Comparison of ENCODE assay signal across 23 cellular contexts in the genomic region with DNA sequence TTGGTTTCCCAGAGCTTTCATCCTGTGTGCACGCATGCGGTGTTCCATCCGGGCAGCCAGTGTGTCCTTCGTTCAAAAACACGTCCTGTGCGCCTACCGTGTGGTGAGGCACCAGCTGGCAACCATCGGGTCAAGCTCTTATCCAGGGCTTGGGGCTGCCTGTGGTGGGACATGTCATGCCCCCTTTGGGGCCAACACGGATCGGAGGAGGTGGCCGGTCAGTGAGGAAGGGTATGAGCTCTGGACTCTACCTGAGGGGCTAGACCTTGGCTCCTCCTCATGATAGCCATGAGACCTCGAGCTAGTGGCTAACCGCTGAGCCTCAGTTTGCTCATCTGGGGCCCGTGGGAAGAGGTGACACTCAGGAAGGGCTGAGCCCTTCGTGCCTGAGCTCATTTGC.
DNase-seq lines count a peak whose midpoint lies in the region; ATAC-seq, FAIRE-seq and TF ChIP-seq lines count a peak whose summit lies in the region.
"Had no signal": no experiment of that assay in that cellular context is flagged by ENCODE, and none has a peak within 500 bp of the region (broad histone marks: within the 10 kb centered on the region; RNA-seq: fewer than 3 reads in every experiment).

No MANE protein-coding gene starts in this region.

- no peak for TF ChIP-seq EP300 in upper lobe of left lung (IDR thresholded peaks at IDR 0.05)

- H3K9me3 ChIP-seq in lung (ENCODE audit: control insufficient read depth in 2 of 2, insufficient read depth in 1 of 2, low read length in 1 of 2), result peaks cover 0 to 4% of the 10 kb centered on the region in 2 donors
- no peaks in the 10 kb centered on the region for H3K9me3 ChIP-seq in upper lobe of left lung
- H3K9me3 ChIP-seq: BE2C, HAP-1, SJCRH30 had no signal

- H3K4me3 Mint-ChIP-seq in activated CD8-positive, alpha-beta memory T cell treated with anti-CD3 and anti-CD28 coated beads, Interleukin-2, amount 10 ng/mL, durations not matched to agents 7 days and 5 days, result no peak overlapping the region
- H3K4me3 Mint-ChIP-seq in activated T-helper 2 cell treated with anti-CD3 and anti-CD28 coated beads, Interferon-gamma antibody, Interleukin-2, Interleukin-4, amounts not matched to agents 10 μg/mL and 5 μg/mL and 100 μg/mL, durations not matched to agents 14 hours and 24 hours and 36 hours (ENCODE audit: low read depth), result no peak overlapping the region
- H3K4me3 Mint-ChIP-seq: CD4-positive, CD25-positive, alpha-beta regulatory T cell; HFFc6 had no signal

- H3K27ac Mint-ChIP-seq in activated CD8-positive, alpha-beta memory T cell treated with anti-CD3 and anti-CD28 coated beads, Interleukin-2, amount 10 ng/mL, durations not matched to agents 7 days and 5 days, result no peak overlapping the region
- H3K27ac Mint-ChIP-seq in activated T-helper 2 cell treated with anti-CD3 and anti-CD28 coated beads, Interferon-gamma antibody, Interleukin-2, Interleukin-4, amounts not matched to agents 10 μg/mL and 5 μg/mL and 100 μg/mL, durations not matched to agents 14 hours and 24 hours and 36 hours, result no peak overlapping the region
- H3K27ac Mint-ChIP-seq: CD4-positive, CD25-positive, alpha-beta regulatory T cell; HFFc6 had no signal

- no peak for ATAC-seq in activated CD8-positive, alpha-beta memory T cell treated with anti-CD3 and anti-CD28 coated beads, Interleukin-2, amount 10 ng/mL, durations not matched to agents 7 days and 5 days
- ATAC-seq in lung (ENCODE audit: insufficient read depth, low FRiP score) (no peak), upper lobe of left lung (ENCODE audit: low FRiP score in 2 of 2) (peak in 1 of 2 donors; percentile 15)

- peaks cover 0 to 4% of the 10 kb centered on the region in 2 donors for H3K4me1 ChIP-seq in lung (ENCODE audit: control insufficient read depth in 2 of 2, insufficient read depth in 2 of 2, low read length in 2 of 2)
- no peaks in the 10 kb centered on the region for H3K4me1 ChIP-seq in upper lobe of left lung
- H3K4me1 ChIP-seq: BE2C, HAP-1 had no signal

- CTCF ChIA-PET in activated CD8-positive, alpha-beta memory T cell treated with anti-CD3 and anti-CD28 coated beads, Interleukin-2, amount 10 ng/mL, durations not matched to agents 7 days and 5 days (lab: Charles Lee), result no interaction called here

- FAIRE-seq in HTR-8/SVneo (lab: Jason Lieb, UNC), result peak; percentile 72

- H3K27me3 Mint-ChIP-seq in activated CD8-positive, alpha-beta memory T cell treated with anti-CD3 and anti-CD28 coated beads, Interleukin-2, amount 10 ng/mL, durations not matched to agents 7 days and 5 days, result peaks cover 28% of the 10 kb centered on the region
- H3K27me3 Mint-ChIP-seq in activated T-helper 2 cell treated with anti-CD3 and anti-CD28 coated beads, Interferon-gamma antibody, Interleukin-2, Interleukin-4, amounts not matched to agents 10 μg/mL and 5 μg/mL and 100 μg/mL, durations not matched to agents 14 hours and 24 hours and 36 hours (ENCODE audit: low read depth), result peaks cover 20% of the 10 kb centered on the region

- peaks cover 2% of the 10 kb centered on the region for H3K4me1 Mint-ChIP-seq in activated CD8-positive, alpha-beta memory T cell treated with anti-CD3 and anti-CD28 coated beads, Interleukin-2, amount 10 ng/mL, durations not matched to agents 7 days and 5 days
- H3K4me1 Mint-ChIP-seq in activated T-helper 2 cell treated with anti-CD3 and anti-CD28 coated beads, Interferon-gamma antibody, Interleukin-2, Interleukin-4, amounts not matched to agents 10 μg/mL and 5 μg/mL and 100 μg/mL, durations not matched to agents 14 hours and 24 hours and 36 hours (ENCODE audit: low read depth), result no peaks in the 10 kb centered on the region

- no peak overlapping the region for H3K27ac ChIP-seq in lung (ENCODE audit: low read depth in 1 of 2, low read length in 1 of 2)
- H3K27ac ChIP-seq in upper lobe of left lung, result no peak overlapping the region
- H3K27ac ChIP-seq: KMS-11, SJCRH30 had no signal

- H3K27me3 ChIP-seq in lung (ENCODE audit: control insufficient read depth, insufficient read depth) (no peaks in the 10 kb centered on the region), upper lobe of left lung (no peaks in the 10 kb centered on the region)
- H3K27me3 ChIP-seq: BE2C, SJCRH30 had no signal

- no peaks in the 10 kb centered on the region for H3K36me3 ChIP-seq in lung (ENCODE audit: control insufficient read depth in 2 of 2, insufficient read depth in 2 of 2, low read length in 2 of 2)
- H3K36me3 ChIP-seq in upper lobe of left lung, result no peaks in the 10 kb centered on the region
- H3K36me3 ChIP-seq: BE2C, HAP-1, SJCRH30 had no signal

- H3K36me3 Mint-ChIP-seq in activated CD8-positive, alpha-beta memory T cell treated with anti-CD3 and anti-CD28 coated beads, Interleukin-2, amount 10 ng/mL, durations not matched to agents 7 days and 5 days, result no peaks in the 10 kb centered on the region
- no peaks in the 10 kb centered on the region for H3K36me3 Mint-ChIP-seq in activated T-helper 2 cell treated with anti-CD3 and anti-CD28 coated beads, Interferon-gamma antibody, Interleukin-2, Interleukin-4, amounts not matched to agents 10 μg/mL and 5 μg/mL and 100 μg/mL, durations not matched to agents 14 hours and 24 hours and 36 hours (ENCODE audit: low read depth)
- H3K36me3 Mint-ChIP-seq: CD4-positive, CD25-positive, alpha-beta regulatory T cell had no signal

- 87% methylated on average over 15 of the region's 15 CpGs for WGBS in lung, 2 donors
- WGBS in upper lobe of left lung, 2 donors, result 91 to 94% methylated on average over 15 of the region's 15 CpGs

- peak; percentile 31 for DNase-seq in activated CD8-positive, alpha-beta memory T cell treated with anti-CD3 and anti-CD28 coated beads, Interleukin-2, amount 10 ng/mL, durations not matched to agents 7 days and 5 days
- no peak for DNase-seq in activated CD8-positive, alpha-beta memory T cell treated with anti-CD3 and anti-CD28 coated beads, Interleukin-2, amount 50 U/mL, for 48 hours
- DNase-seq in HTR-8/SVneo (ENCODE audit: insufficient read length, low spot score), result no peak
- DNase-seq in lung (ENCODE audit: low spot score), result peak; percentile 23
- DNase-seq in upper lobe of left lung, result peak; percentile 11 to 30
- DNase-seq in activated T-helper 2 cell treated with anti-CD3 and anti-CD28 coated beads, Interferon-gamma antibody, Interleukin-2, Interleukin-4, amounts not matched to agents 10 μg/mL and 5 μg/mL and 100 μg/mL, durations not matched to agents 14 hours and 24 hours and 36 hours (ENCODE audit: low spot score), result no peak
- DNase-seq in T1000 (lab: John Stamatoyannopoulos, UW), result no peak
- DNase-seq in activated gamma-delta T cell (lab: John Stamatoyannopoulos, UW), result no peak
- DNase-seq: 8988T; ACHN; BE2C; CD4-positive, CD25-positive, alpha-beta regulatory T cell; DMS153; HFFc6; IMR-90; MM.1S; NCI-H2029; NCI-H446; NCI-H524 treated with DMSO at 0.1 percent for 48 hours; NCI-H774 had no signal

- no peaks in the 10 kb centered on the region for H3K9me3 Mint-ChIP-seq in activated CD8-positive, alpha-beta memory T cell treated with anti-CD3 and anti-CD28 coated beads, Interleukin-2, amount 10 ng/mL, durations not matched to agents 7 days and 5 days (ENCODE audit: low read depth)
- no peaks in the 10 kb centered on the region for H3K9me3 Mint-ChIP-seq in activated T-helper 2 cell treated with anti-CD3 and anti-CD28 coated beads, Interferon-gamma antibody, Interleukin-2, Interleukin-4, amounts not matched to agents 10 μg/mL and 5 μg/mL and 100 μg/mL, durations not matched to agents 14 hours and 24 hours and 36 hours
- H3K9me3 Mint-ChIP-seq: CD4-positive, CD25-positive, alpha-beta regulatory T cell; HFFc6 had no signal

- TF ChIP-seq POLR2A in upper lobe of left lung (IDR thresholded peaks at IDR 0.05), result no peak

- intact Hi-C loops in activated T-helper 2 cell treated with anti-CD3 and anti-CD28 coated beads, Interferon-gamma antibody, Interleukin-2, Interleukin-4, amounts not matched to agents 10 μg/mL and 5 μg/mL and 100 μg/mL, durations not matched to agents 14 hours and 24 hours and 36 hours (cut with micrococcal nuclease), result no loop called here

- H3K4me3 ChIP-seq in lung (no peak overlapping the region), upper lobe of left lung (no peak overlapping the region)
- H3K4me3 ChIP-seq: HAP-1, SJCRH30 had no signal

- no peak for TF ChIP-seq CTCF in lung (IDR thresholded peaks at IDR 0.05; ENCODE audit: control extremely low read depth, extremely low read depth)
- no peak for TF ChIP-seq CTCF in upper lobe of left lung (IDR thresholded peaks at IDR 0.05)

Comparison
In these comparisons a context has a peak if more than half of its experiments do, and no peak if none do; other contexts are left out.
1. DNase-seq: peak in activated CD8-positive, alpha-beta memory T cell treated with anti-CD3 and anti-CD28 coated beads, Interleukin-2, amount 10 ng/mL, durations not matched to agents 7 days and 5 days (single experiment), lung (single experiment) and upper lobe of left lung (2 of 2); none in activated CD8-positive, alpha-beta memory T cell treated with anti-CD3 and anti-CD28 coated beads, Interleukin-2, amount 50 U/mL, for 48 hours (single experiment), HTR-8/SVneo (single experiment), activated T-helper 2 cell treated with anti-CD3 and anti-CD28 coated beads, Interferon-gamma antibody, Interleukin-2, Interleukin-4, amounts not matched to agents 10 μg/mL and 5 μg/mL and 100 μg/mL, durations not matched to agents 14 hours and 24 hours and 36 hours (single experiment), T1000 (single experiment) and activated gamma-delta T cell (single experiment).